Comparison of ENCODE assay signal across 8 cellular contexts in genomic region chr15:84748274-84749110, GRCh38. TPM values are rescaled to one million over a fixed set of nuclear protein-coding genes. Genes with fewer than 3 reads are reported as not detected.
A peak's percentile ranks its signal among the peaks of the same experiment; 100 is the strongest.
DNase-seq lines count a peak whose midpoint lies in the region; ATAC-seq and TF ChIP-seq lines count a peak whose summit lies in the region.

Gene ZNF592 (plus strand): TSS chr15:84748592. CDS start chr15:84782676, 34,084 bp downstream.

- H3K4me3 ChIP-seq in HUES48 (ENCODE audit: low read depth, low read length) (peak within 1 kb of the TSS; percentile 75), osteoblast (ENCODE audit: insufficient read depth, low read length) (peak within 1 kb of the TSS; percentile 84), thymus (ENCODE audit: low read length) (peak within 1 kb of the TSS; percentile 99)

- H2AFZ ChIP-seq in osteoblast (ENCODE audit: low read length) = peak within 1 kb of the TSS; percentile 96

- H4K20me1 ChIP-seq in osteoblast (ENCODE audit: insufficient read depth, low read length) = peaks cover 39% of the 10 kb centered on the region

- H3K9ac ChIP-seq in HUES48 (ENCODE audit: low read depth, low read length) = peak within 1 kb of the TSS; percentile 76

- ATAC-seq in GM21381 (IDR thresholded peaks at IDR 0.05; ENCODE audit: unreplicated experiment) = peak; percentile 53
- peak; percentile 62 for ATAC-seq in SK-N-SH treated with all-trans-retinoic acid at 6 μM for 48 hours

- no peaks in the 10 kb centered on the region for H3K9me3 ChIP-seq in HUES48 (ENCODE audit: control insufficient read depth, insufficient read depth, low read length)
- H3K9me3 ChIP-seq in osteoblast (ENCODE audit: low read depth, low read length) = no peaks in the 10 kb centered on the region
- no peaks in the 10 kb centered on the region for H3K9me3 ChIP-seq in thymus (ENCODE audit: control insufficient read depth)

- H3K27ac ChIP-seq in HUES48 (ENCODE audit: low read depth, low read length) (peak within 1 kb of the TSS; percentile 85), osteoblast (ENCODE audit: low read depth, low read length) (peak within 1 kb of the TSS; percentile 97), thymus (ENCODE audit: low read depth) (peak within 1 kb of the TSS; percentile 96)

- peak; percentile 48 for DNase-seq in DMS114 treated with DMSO at 0.1 percent for 48 hours (lab: John Stamatoyannopoulos, UW; ENCODE audit: unreplicated experiment)
- DNase-seq in activated naive CD4-positive, alpha-beta T cell treated with anti-CD3 and anti-CD28 coated beads, Interleukin-2, amount 50 U/mL, for 16 hours = peak; percentile 83
- peak; percentile 90 for DNase-seq in glomerular visceral epithelial cell (ENCODE audit: extremely low spot score)
- DNase-seq in osteoblast (ENCODE audit: insufficient read length, low spot score, missing footprints) = peak; percentile 97

- peaks cover 64% of the 10 kb centered on the region for H3K79me2 ChIP-seq in osteoblast (ENCODE audit: insufficient read depth, low read length)

- TF ChIP-seq CTCF in osteoblast (IDR thresholded peaks at IDR 0.05; ENCODE audit: extremely low read depth, low read depth, low read length) = no peak

- WGBS in thymus = under 1% methylated on average over 127 of the region's 127 CpGs

- H3K4me1 ChIP-seq in HUES48 (ENCODE audit: control insufficient read depth, insufficient read depth, low read length) (peaks cover 12% of the 10 kb centered on the region), osteoblast (ENCODE audit: insufficient read depth, low read length) (peaks cover 30% of the 10 kb centered on the region), thymus (ENCODE audit: control insufficient read depth, insufficient read depth, low read length) (peaks cover 19% of the 10 kb centered on the region)

- H3K4me2 ChIP-seq in osteoblast (ENCODE audit: insufficient read depth, low read length) = peak within 1 kb of the TSS; percentile 95

- no peaks in the 10 kb centered on the region for H3K36me3 ChIP-seq in HUES48 (ENCODE audit: control insufficient read depth, insufficient read depth, low read length)
- no peaks in the 10 kb centered on the region for H3K36me3 ChIP-seq in osteoblast (ENCODE audit: insufficient read depth, low read length)
- no peaks in the 10 kb centered on the region for H3K36me3 ChIP-seq in thymus (ENCODE audit: control insufficient read depth, insufficient read depth)

- H3K27me3 ChIP-seq in HUES48 (ENCODE audit: control insufficient read depth, insufficient read depth, low read length) (no peaks in the 10 kb centered on the region), osteoblast (ENCODE audit: insufficient read depth, low read length) (no peaks in the 10 kb centered on the region), thymus (ENCODE audit: control insufficient read depth, insufficient read depth) (no peaks in the 10 kb centered on the region)

TF ChIP-seq in SK-N-SH treated with all-trans-retinoic acid at 6 μM for 48 hours, 23 proteins besides CTCF, POLR2A, EP300 and RAD21:
- TF ChIP-seq ZNF8 (CRISPR knock-in tag; IDR thresholded peaks at IDR 0.05) = no peak

RNA-seq across cellular contexts. Expression of gene ZNF592, which starts in this region (rescaled TPM):
- 11.2 and 12.4 TPM in 2 replicates for total RNA-seq in osteoblast
- 9.7 TPM for polyA plus RNA-seq in thymus

Comparison
In these comparisons a context has a peak if more than half of its experiments do, and no peak if none do; other contexts are left out.
1. Peak in every context shown above with its lines: DNase-seq, ATAC-seq, H3K4me3 ChIP-seq and H3K27ac ChIP-seq.